ENCODE assay signal across 13 cellular contexts in the genomic region with DNA sequence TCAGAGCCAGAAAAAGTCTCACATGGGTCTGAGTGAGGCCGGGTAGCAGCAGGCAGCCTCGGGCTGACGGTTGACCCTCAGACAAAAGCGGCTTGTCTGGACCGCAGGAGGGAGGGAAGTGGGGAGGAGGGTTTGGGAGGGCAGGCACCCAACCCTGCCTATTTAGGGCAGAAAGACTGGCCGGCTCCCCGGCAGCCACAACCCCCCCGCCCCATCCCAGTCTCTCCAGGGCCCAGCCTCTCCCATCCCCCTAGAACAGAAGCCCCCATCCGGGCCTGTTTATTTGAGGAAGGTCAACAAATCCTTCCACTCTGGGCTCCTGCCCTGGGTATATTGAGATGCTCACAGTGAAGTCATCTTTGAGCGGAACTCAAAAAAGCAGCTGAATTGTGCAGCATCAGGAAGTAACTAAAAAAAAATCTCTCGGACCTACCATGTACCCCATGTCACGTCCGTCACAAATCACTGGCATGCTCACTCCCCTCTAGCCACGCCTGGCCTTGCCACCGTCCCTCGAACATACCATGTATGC. TPM values are rescaled to one million over a fixed set of nuclear protein-coding genes. Genes with fewer than 3 reads are reported as not detected.
DNase-seq lines count a peak whose midpoint lies in the region; ATAC-seq, FAIRE-seq and TF ChIP-seq lines count a peak whose summit lies in the region.
"Had no signal": no experiment of that assay in that cellular context is flagged by ENCODE, and none has a peak within 500 bp of the region (broad histone marks: within the 10 kb centered on the region; RNA-seq: fewer than 3 reads in every experiment).

No MANE protein-coding gene starts in this region.

- H3K4me3 ChIP-seq in OCI-LY1 (ENCODE audit: low read depth, low read length, poor library complexity, severe bottlenecking) = peak overlapping the region; percentile 14
- no peak overlapping the region for H3K4me3 ChIP-seq in esophagus squamous epithelium
- H3K4me3 ChIP-seq: skin epidermis had no signal

- H3K27me3 ChIP-seq in OCI-LY1 (ENCODE audit: insufficient read depth, low read length) = no peaks in the 10 kb centered on the region; the same call in 1 of the 2 replicates
- H3K27me3 ChIP-seq in esophagus squamous epithelium = peaks cover 0 to 64% (median 7%) of the 10 kb centered on the region in 4 donors

- TF ChIP-seq CTCF in OCI-LY1 (IDR thresholded peaks at IDR 0.05; ENCODE audit: low read length) (no peak), esophagus squamous epithelium (IDR thresholded peaks at IDR 0.05) (no peak)

- no peaks in the 10 kb centered on the region for H3K79me2 ChIP-seq in OCI-LY1 (ENCODE audit: insufficient read depth, low read length)

- H3K9me3 Mint-ChIP-seq in T-helper 2 cell treated with Interferon-gamma antibody and Interleukin-4, amounts not matched to agents 5 μg/mL and 100 μg/mL, for 36 hours = no peaks in the 10 kb centered on the region

- H3K27me3 Mint-ChIP-seq in T-helper 2 cell treated with Interferon-gamma antibody and Interleukin-4, amounts not matched to agents 5 μg/mL and 100 μg/mL, for 36 hours (ENCODE audit: low read depth) = peaks cover 43% of the 10 kb centered on the region

- no peak for FAIRE-seq in H54 (lab: Jason Lieb, UNC)

- H3K4me1 ChIP-seq in OCI-LY1 (ENCODE audit: insufficient read depth, low read length, severe bottlenecking) = peaks cover 22% of the 10 kb centered on the region
- H3K4me1 ChIP-seq in esophagus squamous epithelium = peaks cover 4 to 35% (median 4%) of the 10 kb centered on the region in 3 donors
- H3K4me1 ChIP-seq: foreskin keratinocyte had no signal

- H3K36me3 ChIP-seq in OCI-LY1 (ENCODE audit: insufficient read depth, low read length) = no peaks in the 10 kb centered on the region
- no peaks in the 10 kb centered on the region for H3K36me3 ChIP-seq in esophagus squamous epithelium

- no peaks in the 10 kb centered on the region for H3K9me3 ChIP-seq in OCI-LY1 (ENCODE audit: low read length)
- H3K9me3 ChIP-seq in esophagus squamous epithelium = no peaks in the 10 kb centered on the region

- intact Hi-C loops in esophagus squamous epithelium (cut with DNase I) = no loop called here

- WGBS in esophagus squamous epithelium, 2 donors = 59 to 61% methylated on average over 12 of the region's 16 CpGs

- H3K27ac Mint-ChIP-seq in T-helper 2 cell treated with Interferon-gamma antibody and Interleukin-4, amounts not matched to agents 5 μg/mL and 100 μg/mL, for 36 hours = no peak overlapping the region

- H3K27ac ChIP-seq in OCI-LY1 (ENCODE audit: low read depth, low read length, poor library complexity, severe bottlenecking) (peak overlapping the region; percentile 7), esophagus squamous epithelium (peak overlapping the region; percentile 25 to 85 (median 75))
- H3K27ac ChIP-seq: foreskin keratinocyte, skin epidermis had no signal

- H3K9me2 ChIP-seq in OCI-LY1 (ENCODE audit: low read depth, low read length) = no peaks in the 10 kb centered on the region

- peak overlapping the region; percentile 49; the same call in 1 of the 2 replicates for H3K4me2 ChIP-seq in OCI-LY1 (ENCODE audit: low read length)

- H4K20me1 ChIP-seq in OCI-LY1 (ENCODE audit: insufficient read depth, low read length) = no peaks in the 10 kb centered on the region

- no peak for ATAC-seq in GM21526 (IDR thresholded peaks at IDR 0.05; ENCODE audit: low FRiP score, unreplicated experiment)
- ATAC-seq: foreskin keratinocyte had no signal

- no peaks in the 10 kb centered on the region for H3K36me3 Mint-ChIP-seq in T-helper 2 cell treated with Interferon-gamma antibody and Interleukin-4, amounts not matched to agents 5 μg/mL and 100 μg/mL, for 36 hours (ENCODE audit: low read depth)

- DNase-seq in esophagus squamous epithelium (lab: John Stamatoyannopoulos, UW) (no peak), medulla oblongata (ENCODE audit: extremely low spot score) (peak; percentile 93), superior temporal gyrus (ENCODE audit: extremely low spot score) (peak; percentile 83), H54 (ENCODE audit: insufficient read length, low spot score) (no peak), GM19240 (ENCODE audit: insufficient read length, low spot score) (no peak)
- no peak for DNase-seq in T-helper 2 cell treated with Interferon-gamma antibody and Interleukin-4, amounts not matched to agents 5 μg/mL and 100 μg/mL, for 36 hours (ENCODE audit: low spot score)
- DNase-seq: CD8-positive, alpha-beta memory T cell; cerebellar nuclear complex; foreskin keratinocyte; mammary epithelial cell had no signal

- peaks cover under 1% of the 10 kb centered on the region for H3K4me1 Mint-ChIP-seq in T-helper 2 cell treated with Interferon-gamma antibody and Interleukin-4, amounts not matched to agents 5 μg/mL and 100 μg/mL, for 36 hours (ENCODE audit: low read depth)

- H2AFZ ChIP-seq in OCI-LY1 (ENCODE audit: low read length) = no peak overlapping the region

- H3F3A ChIP-seq in OCI-LY1 (ENCODE audit: insufficient read depth, low read length) = no peaks in the 10 kb centered on the region

- H3K9ac ChIP-seq in OCI-LY1 (ENCODE audit: low read length) = peak overlapping the region; percentile 16; the same call in 1 of the 2 replicates

- TF ChIP-seq POLR2A in esophagus squamous epithelium (IDR thresholded peaks at IDR 0.05) (no peak), H54 (IDR thresholded peaks at IDR 0.05; ENCODE audit: low read depth, low read length) (no peak)

- no peak overlapping the region for H3K4me3 Mint-ChIP-seq in T-helper 2 cell treated with Interferon-gamma antibody and Interleukin-4, amounts not matched to agents 5 μg/mL and 100 μg/mL, for 36 hours
- H3K4me3 Mint-ChIP-seq: CD8-positive, alpha-beta memory T cell had no signal

RNA-seq across cellular contexts. Expression of gene DACT3, which starts 6.3 kb away (rescaled TPM):
- 1 to 10 TPM in 2 of 4 donors, under 1 TPM in 2; 0.22 to 5.7 (median 1.8) TPM for total RNA-seq in esophagus squamous epithelium

RNA-seq across cellular contexts. Expression of gene GNG8, which starts 18.7 kb away (rescaled TPM):
- total RNA-seq in esophagus squamous epithelium = not detected
- total RNA-seq: foreskin keratinocyte, mammary epithelial cell had no signal

RNA-seq across cellular contexts. Expression of gene PTGIR, which starts 29.8 kb away (rescaled TPM):
- 1 to 10 TPM in 2 of 4 donors, under 1 TPM in 1, not detected in 1; 0.57 to 3.0 (median 1.1) TPM for total RNA-seq in esophagus squamous epithelium
- total RNA-seq: foreskin keratinocyte had no signal

RNA-seq across cellular contexts. Expression of gene CALM3, which starts 53.6 kb away (rescaled TPM):
- 100 to 1,000 TPM in 1 of 4 donors, 10 to 100 TPM in 3; 61.9 to 147 (median 84.6) TPM for total RNA-seq in esophagus squamous epithelium

Comparison
In these comparisons a context has a peak if more than half of its experiments do, and no peak if none do; other contexts are left out.
1. DNase-seq: peak in medulla oblongata (single experiment) and superior temporal gyrus (single experiment); none in esophagus squamous epithelium (single experiment), H54 (single experiment), T-helper 2 cell treated with Interferon-gamma antibody and Interleukin-4, amounts not matched to agents 5 μg/mL and 100 μg/mL, for 36 hours (single experiment) and GM19240 (single experiment).